In the genomic region with DNA sequence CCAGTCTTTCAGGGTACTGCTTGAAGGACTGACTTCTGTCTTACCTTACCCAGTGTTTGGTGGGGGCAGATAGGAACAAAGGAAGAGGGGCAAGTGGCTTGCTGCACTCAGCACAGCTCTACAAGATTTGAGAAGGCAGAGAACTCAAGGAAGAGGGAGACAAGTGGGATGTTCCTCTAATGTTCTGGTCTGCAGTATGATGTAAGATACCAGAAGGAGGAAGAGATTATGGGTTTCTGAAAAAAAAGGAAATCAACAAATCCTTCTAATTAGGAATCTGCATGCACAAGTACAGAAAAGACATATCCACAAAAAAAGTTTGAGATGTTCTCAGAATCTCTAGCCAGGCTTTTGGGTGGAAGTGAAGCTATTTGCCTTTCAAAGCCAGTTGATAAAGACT, we compare ENCODE assay signal across 19 cellular contexts. TPM values are rescaled to one million over a fixed set of nuclear protein-coding genes. Genes with fewer than 3 reads are reported as not detected.
DNase-seq lines count a peak whose midpoint lies in the region; ATAC-seq, FAIRE-seq and TF ChIP-seq lines count a peak whose summit lies in the region.
"Had no signal": no experiment of that assay in that cellular context is flagged by ENCODE, and none has a peak within 500 bp of the region (broad histone marks: within the 10 kb centered on the region; RNA-seq: fewer than 3 reads in every experiment).

No MANE protein-coding gene starts in this region.

- H3K27me3 ChIP-seq in upper lobe of left lung: no peaks in the 10 kb centered on the region
- H3K27me3 ChIP-seq: MG63 had no signal

- peaks cover 7% of the 10 kb centered on the region for H3K9me3 Mint-ChIP-seq in activated naive CD4-positive, alpha-beta T cell treated with anti-CD3 and anti-CD28 coated beads, Interleukin-2, amount 50 U/mL, for 24 hours
- H3K9me3 Mint-ChIP-seq in activated naive CD8-positive, alpha-beta T cell treated with anti-CD3 and anti-CD28 coated beads, Interleukin-2, amount 50 U/mL, for 24 hours: peaks cover 6% of the 10 kb centered on the region

- no peak overlapping the region for H3K27ac ChIP-seq in upper lobe of left lung

- H3K4me1 ChIP-seq in upper lobe of left lung: peaks cover 3 to 9% (median 4%) of the 10 kb centered on the region in 4 donors
- H3K4me1 ChIP-seq: Caco-2 had no signal

- no peak for FAIRE-seq in RCC 7860 (lab: Jason Lieb, UNC)
- FAIRE-seq: H1 had no signal

- peak overlapping the region; percentile 30 for H3K27ac Mint-ChIP-seq in activated naive CD4-positive, alpha-beta T cell treated with anti-CD3 and anti-CD28 coated beads, Interleukin-2, amount 50 U/mL, for 24 hours
- peak overlapping the region; percentile 9 for H3K27ac Mint-ChIP-seq in activated naive CD8-positive, alpha-beta T cell treated with anti-CD3 and anti-CD28 coated beads, Interleukin-2, amount 50 U/mL, for 24 hours
- H3K27ac Mint-ChIP-seq: brain had no signal

- H3K36me3 Mint-ChIP-seq in activated naive CD4-positive, alpha-beta T cell treated with anti-CD3 and anti-CD28 coated beads, Interleukin-2, amount 50 U/mL, for 24 hours: peaks cover 54% of the 10 kb centered on the region
- H3K36me3 Mint-ChIP-seq in activated naive CD8-positive, alpha-beta T cell treated with anti-CD3 and anti-CD28 coated beads, Interleukin-2, amount 50 U/mL, for 24 hours (ENCODE audit: low read depth): peaks cover 73% of the 10 kb centered on the region

- peaks cover 83% of the 10 kb centered on the region for H3K4me1 Mint-ChIP-seq in activated naive CD4-positive, alpha-beta T cell treated with anti-CD3 and anti-CD28 coated beads, Interleukin-2, amount 50 U/mL, for 24 hours
- H3K4me1 Mint-ChIP-seq in activated naive CD8-positive, alpha-beta T cell treated with anti-CD3 and anti-CD28 coated beads, Interleukin-2, amount 50 U/mL, for 24 hours: peaks cover 65% of the 10 kb centered on the region

- ATAC-seq in activated naive CD8-positive, alpha-beta T cell treated with anti-CD3 and anti-CD28 coated beads, Interleukin-2, amount 50 U/mL, for 24 hours: no peak
- ATAC-seq in upper lobe of left lung (ENCODE audit: low FRiP score in 2 of 2): peak; percentile 19 to 40
- ATAC-seq: activated CD4-positive, CD25-positive, alpha-beta regulatory T cell treated with anti-CD3 and anti-CD28 coated beads, Interleukin-2, amount 50 U/mL, for 24 hours had no signal

- H3K27me3 Mint-ChIP-seq in activated naive CD4-positive, alpha-beta T cell treated with anti-CD3 and anti-CD28 coated beads, Interleukin-2, amount 50 U/mL, for 24 hours: no peaks in the 10 kb centered on the region
- no peaks in the 10 kb centered on the region for H3K27me3 Mint-ChIP-seq in activated naive CD8-positive, alpha-beta T cell treated with anti-CD3 and anti-CD28 coated beads, Interleukin-2, amount 50 U/mL, for 24 hours

- no peak for DNase-seq in activated naive CD4-positive, alpha-beta T cell treated with anti-CD3 and anti-CD28 coated beads, Interleukin-2, amount 50 U/mL, for 16 hours
- DNase-seq in Kasumi-1 (lab: John Stamatoyannopoulos, UW) (peak; percentile 57 to 72), upper lobe of left lung (no peak), RCC 7860 (ENCODE audit: low spot score) (no peak), SKM-1 treated with dmso at 0.1 percent for 144 hours (lab: John Stamatoyannopoulos, UW; ENCODE audit: unreplicated experiment) (no peak), NCI-H1930 (lab: John Stamatoyannopoulos, UW) (no peak)
- DNase-seq in activated naive CD8-positive, alpha-beta T cell treated with anti-CD3 and anti-CD28 coated beads, Interleukin-2, amount 50 U/mL, for 24 hours: no peak
- DNase-seq: Caco-2; foreskin fibroblast; hypothalamus; MG63; NCI-H2029; SHP77 treated with DMSO at 0.1 percent for 48 hours; stimulated activated CD4-positive, alpha-beta T cell treated with anti-CD3 and anti-CD28 coated beads, Interleukin-12 subunit alpha, Interleukin-12 subunit beta, amount 100 ng/mL, for 4 hours; T-helper 2 cell had no signal

- TF ChIP-seq POLR2A in upper lobe of left lung (IDR thresholded peaks at IDR 0.05): no peak

- no peak for TF ChIP-seq CTCF in upper lobe of left lung (IDR thresholded peaks at IDR 0.05)

- peak overlapping the region; percentile 15 for H3K4me3 Mint-ChIP-seq in activated naive CD4-positive, alpha-beta T cell treated with anti-CD3 and anti-CD28 coated beads, Interleukin-2, amount 50 U/mL, for 24 hours
- no peak overlapping the region for H3K4me3 Mint-ChIP-seq in activated naive CD8-positive, alpha-beta T cell treated with anti-CD3 and anti-CD28 coated beads, Interleukin-2, amount 50 U/mL, for 24 hours
- H3K4me3 Mint-ChIP-seq: brain had no signal

- H3K4me3 ChIP-seq in upper lobe of left lung: no peak overlapping the region
- H3K4me3 ChIP-seq: MG63 had no signal

- no peaks in the 10 kb centered on the region for H3K9me3 ChIP-seq in upper lobe of left lung
- H3K9me3 ChIP-seq: Caco-2 had no signal

- H3K36me3 ChIP-seq in upper lobe of left lung: peaks cover 0 to 24% (median 13%) of the 10 kb centered on the region in 4 donors

- TF ChIP-seq EP300 in upper lobe of left lung (IDR thresholded peaks at IDR 0.05): no peak

RNA-seq across cellular contexts. Expression of a gene that starts 37.1 kb away (rescaled TPM):
- total RNA-seq in upper lobe of left lung: 100 to 1,000 TPM in 2 of 6 donors, 10 to 100 TPM in 4; 66.5 to 239 (median 81.2) TPM

Comparison
In these comparisons a context has a peak if more than half of its experiments do, and no peak if none do; other contexts are left out.
1. DNase-seq: peak in Kasumi-1 (2 of 2); none in activated naive CD4-positive, alpha-beta T cell treated with anti-CD3 and anti-CD28 coated beads, Interleukin-2, amount 50 U/mL, for 16 hours (single experiment), activated naive CD8-positive, alpha-beta T cell treated with anti-CD3 and anti-CD28 coated beads, Interleukin-2, amount 50 U/mL, for 24 hours (single experiment), upper lobe of left lung (0 of 2), RCC 7860 (single experiment), SKM-1 treated with dmso at 0.1 percent for 144 hours (single experiment) and NCI-H1930 (0 of 2).